In the genomic region with DNA sequence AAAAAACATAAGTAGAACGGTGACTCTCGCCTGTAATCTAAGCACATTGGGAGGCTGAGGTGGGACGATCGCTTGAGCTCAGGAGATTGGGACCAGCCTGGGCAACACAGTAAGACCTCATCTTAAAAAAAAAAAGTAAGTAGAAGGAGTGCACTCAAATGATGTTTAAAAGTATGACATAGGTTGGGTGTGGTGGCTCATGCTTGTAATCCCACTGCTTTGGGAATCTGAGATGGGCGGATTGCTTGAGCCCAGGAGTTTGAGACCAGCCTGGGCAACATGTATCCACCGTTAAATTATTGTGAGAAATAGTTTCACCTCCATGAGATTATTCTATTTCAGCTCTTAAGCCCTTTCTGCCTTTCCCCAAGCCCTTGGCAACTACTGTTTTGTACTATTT, we compare ENCODE assay signal across 37 cellular contexts.
"Had no signal": no experiment of that assay in that cellular context is flagged by ENCODE, and none has a peak within 500 bp of the region (broad histone marks: within the 10 kb centered on the region; RNA-seq: fewer than 3 reads in every experiment).

No MANE protein-coding gene starts in this region.

- H3K27ac ChIP-seq: ascending aorta, cardiac muscle cell, VCaP had no signal

- DNase-seq: activated CD4-positive, alpha-beta memory T cell treated with anti-CD3 and anti-CD28 coated beads, Interleukin-2, amount 10 ng/mL, durations not matched to agents 7 days and 5 days; activated CD4-positive, alpha-beta T cell treated with anti-CD3 and anti-CD28 coated beads for 1 hour; activated CD4-positive, alpha-beta T cell treated with anti-CD3 and anti-CD28 coated beads for 36 hours; activated CD4-positive, alpha-beta T cell treated with anti-CD3 and anti-CD28 coated beads for 48 hours; activated CD4-positive, alpha-beta T cell treated with anti-CD3 and anti-CD28 coated beads, Interleukin-2, amount 10 ng/mL, durations not matched to agents 7 days and 5 days; activated CD4-positive, alpha-beta T cell treated with anti-CD3 and anti-CD28 coated beads, Interleukin-2, amount 50 U/mL, for 48 hours; activated CD4-positive, CD25-positive, alpha-beta regulatory T cell; activated CD8-positive, alpha-beta memory T cell treated with anti-CD3 and anti-CD28 coated beads for 24 hours; activated CD8-positive, alpha-beta memory T cell treated with anti-CD3 and anti-CD28 coated beads, Interleukin-2, amount 10 ng/mL, durations not matched to agents 7 days and 5 days; activated CD8-positive, alpha-beta memory T cell treated with anti-CD3 and anti-CD28 coated beads, Interleukin-2, amount 50 U/mL, for 48 hours; activated CD8-positive, alpha-beta T cell treated with anti-CD3 and anti-CD28 coated beads, Interleukin-2, amount 10 ng/mL, durations not matched to agents 7 days and 5 days; activated effector memory CD4-positive, alpha-beta T cell treated with Interleukin-2 at 50 U/mL for 16 hours; activated gamma-delta T cell; activated naive CD4-positive, alpha-beta T cell treated with anti-CD3 and anti-CD28 coated beads, Interleukin-2, amount 10 ng/mL, durations not matched to agents 7 days and 5 days; activated naive CD4-positive, alpha-beta T cell treated with Interleukin-2 at 50 U/mL for 16 hours; activated naive CD8-positive, alpha-beta T cell treated with anti-CD3 and anti-CD28 coated beads, Interleukin-2, amount 10 ng/mL, durations not matched to agents 7 days and 5 days; activated naive CD8-positive, alpha-beta T cell treated with anti-CD3 and anti-CD28 coated beads, Interleukin-2, amount 50 U/mL, for 24 hours; activated T-cell treated with anti-CD3 and anti-CD28 coated beads, Interleukin-2, amount 50 U/mL, for 24 hours; activated T-cell treated with anti-CD3 and anti-CD28 coated beads, Interleukin-2, amount 50 U/mL, for 48 hours; amygdala; anterior cingulate cortex; caudate nucleus; cerebellar nuclear complex; T-helper 1 cell; T-helper 2 cell; T-helper 9 cell had no signal

- ATAC-seq: activated CD4-positive, alpha-beta T cell treated with anti-CD3 and anti-CD28 coated beads for 36 hours; activated CD4-positive, CD25-positive, alpha-beta regulatory T cell treated with anti-CD3 and anti-CD28 coated beads, Interleukin-2, amount 50 U/mL, for 24 hours; activated CD8-positive, alpha-beta memory T cell treated with anti-CD3 and anti-CD28 coated beads, Interleukin-2, amount 10 ng/mL, durations not matched to agents 7 days and 5 days; activated CD8-positive, alpha-beta T cell treated with anti-CD3 and anti-CD28 coated beads, Interleukin-2, amount 10 ng/mL, durations not matched to agents 7 days and 5 days; activated naive CD8-positive, alpha-beta T cell treated with anti-CD3 and anti-CD28 coated beads, Interleukin-2, amount 50 U/mL, for 24 hours had no signal

- H3K4me3 ChIP-seq: ascending aorta, cardiac muscle cell had no signal

- H3K9me3 ChIP-seq: ascending aorta had no signal

- H3K27me3 ChIP-seq: ascending aorta, cardiac muscle cell had no signal

- H3K4me1 ChIP-seq: ascending aorta had no signal

- H3K9me3 Mint-ChIP-seq: activated CD4-positive, alpha-beta memory T cell treated with anti-CD3 and anti-CD28 coated beads, Interleukin-2, amount 10 ng/mL, durations not matched to agents 7 days and 5 days; activated CD4-positive, alpha-beta T cell treated with anti-CD3 and anti-CD28 coated beads, Interleukin-2, amount 10 ng/mL, durations not matched to agents 7 days and 5 days; activated naive CD4-positive, alpha-beta T cell treated with anti-CD3 and anti-CD28 coated beads, Interleukin-2, amount 10 ng/mL, durations not matched to agents 7 days and 5 days; activated naive CD4-positive, alpha-beta T cell treated with anti-CD3 and anti-CD28 coated beads, Interleukin-2, amount 50 U/mL, for 24 hours; activated naive CD8-positive, alpha-beta T cell treated with anti-CD3 and anti-CD28 coated beads, Interleukin-2, amount 10 ng/mL, durations not matched to agents 7 days and 5 days; activated naive CD8-positive, alpha-beta T cell treated with anti-CD3 and anti-CD28 coated beads, Interleukin-2, amount 50 U/mL, for 24 hours; activated T-cell treated with anti-CD3 and anti-CD28 coated beads, Interleukin-2, amount 50 U/mL, for 24 hours; activated T-helper 2 cell treated with anti-CD3 and anti-CD28 coated beads, Interferon-gamma antibody, Interleukin-2, Interleukin-4, amounts not matched to agents 10 μg/mL and 5 μg/mL and 100 μg/mL, durations not matched to agents 14 hours and 24 hours and 36 hours; central memory CD8-positive, alpha-beta T cell; T-helper 1 cell treated with Interleukin-12 subunit alpha and Interleukin-12 subunit beta and Interleukin-4 antibody, amounts not matched to agents 30 μg/mL and 1 μg/mL, for 36 hours; T-helper 2 cell treated with Interferon-gamma antibody and Interleukin-4, amounts not matched to agents 5 μg/mL and 100 μg/mL, for 36 hours had no signal

- H3K4me3 Mint-ChIP-seq: activated CD4-positive, alpha-beta memory T cell treated with anti-CD3 and anti-CD28 coated beads, Interleukin-2, amount 10 ng/mL, durations not matched to agents 7 days and 5 days; activated CD4-positive, alpha-beta T cell treated with anti-CD3 and anti-CD28 coated beads for 36 hours; activated CD4-positive, alpha-beta T cell treated with anti-CD3 and anti-CD28 coated beads, Interleukin-2, amount 10 ng/mL, durations not matched to agents 7 days and 5 days; activated CD8-positive, alpha-beta memory T cell treated with anti-CD3 and anti-CD28 coated beads, Interleukin-2, amount 10 ng/mL, durations not matched to agents 7 days and 5 days; activated CD8-positive, alpha-beta T cell treated with anti-CD3 and anti-CD28 coated beads, Interleukin-2, amount 10 ng/mL, durations not matched to agents 7 days and 5 days; activated naive CD4-positive, alpha-beta T cell treated with anti-CD3 and anti-CD28 coated beads, Interleukin-2, amount 10 ng/mL, durations not matched to agents 7 days and 5 days; activated naive CD4-positive, alpha-beta T cell treated with anti-CD3 and anti-CD28 coated beads, Interleukin-2, amount 50 U/mL, for 24 hours; activated naive CD8-positive, alpha-beta T cell; activated naive CD8-positive, alpha-beta T cell treated with anti-CD3 and anti-CD28 coated beads, Interleukin-2, amount 10 ng/mL, durations not matched to agents 7 days and 5 days; activated naive CD8-positive, alpha-beta T cell treated with anti-CD3 and anti-CD28 coated beads, Interleukin-2, amount 50 U/mL, for 24 hours; activated T-cell treated with anti-CD3 and anti-CD28 coated beads, Interleukin-2, amount 50 U/mL, for 24 hours; brain; central memory CD8-positive, alpha-beta T cell; T-helper 1 cell treated with Interleukin-12 subunit alpha and Interleukin-12 subunit beta and Interleukin-4 antibody, amounts not matched to agents 30 μg/mL and 1 μg/mL, for 36 hours; T-helper 2 cell treated with Interferon-gamma antibody and Interleukin-4, amounts not matched to agents 5 μg/mL and 100 μg/mL, for 36 hours had no signal

- H3K36me3 ChIP-seq: cardiac muscle cell had no signal

- H3K27ac Mint-ChIP-seq: activated CD4-positive, alpha-beta memory T cell treated with anti-CD3 and anti-CD28 coated beads, Interleukin-2, amount 10 ng/mL, durations not matched to agents 7 days and 5 days; activated CD4-positive, alpha-beta T cell treated with anti-CD3 and anti-CD28 coated beads for 36 hours; activated CD4-positive, alpha-beta T cell treated with anti-CD3 and anti-CD28 coated beads, Interleukin-2, amount 10 ng/mL, durations not matched to agents 7 days and 5 days; activated CD8-positive, alpha-beta memory T cell treated with anti-CD3 and anti-CD28 coated beads, Interleukin-2, amount 10 ng/mL, durations not matched to agents 7 days and 5 days; activated CD8-positive, alpha-beta T cell treated with anti-CD3 and anti-CD28 coated beads, Interleukin-2, amount 10 ng/mL, durations not matched to agents 7 days and 5 days; activated naive CD4-positive, alpha-beta T cell treated with anti-CD3 and anti-CD28 coated beads, Interleukin-2, amount 10 ng/mL, durations not matched to agents 7 days and 5 days; activated naive CD4-positive, alpha-beta T cell treated with anti-CD3 and anti-CD28 coated beads, Interleukin-2, amount 50 U/mL, for 24 hours; activated naive CD8-positive, alpha-beta T cell; activated naive CD8-positive, alpha-beta T cell treated with anti-CD3 and anti-CD28 coated beads, Interleukin-2, amount 10 ng/mL, durations not matched to agents 7 days and 5 days; activated naive CD8-positive, alpha-beta T cell treated with anti-CD3 and anti-CD28 coated beads, Interleukin-2, amount 50 U/mL, for 24 hours; activated T-cell treated with anti-CD3 and anti-CD28 coated beads, Interleukin-2, amount 50 U/mL, for 24 hours; activated T-helper 2 cell treated with anti-CD3 and anti-CD28 coated beads, Interferon-gamma antibody, Interleukin-2, Interleukin-4, amounts not matched to agents 10 μg/mL and 5 μg/mL and 100 μg/mL, durations not matched to agents 14 hours and 24 hours and 36 hours; brain; T-helper 1 cell treated with Interleukin-12 subunit alpha and Interleukin-12 subunit beta and Interleukin-4 antibody, amounts not matched to agents 30 μg/mL and 1 μg/mL, for 36 hours; T-helper 2 cell treated with Interferon-gamma antibody and Interleukin-4, amounts not matched to agents 5 μg/mL and 100 μg/mL, for 36 hours had no signal

- H3K27me3 Mint-ChIP-seq: activated CD4-positive, alpha-beta memory T cell treated with anti-CD3 and anti-CD28 coated beads, Interleukin-2, amount 10 ng/mL, durations not matched to agents 7 days and 5 days; activated CD4-positive, alpha-beta T cell treated with anti-CD3 and anti-CD28 coated beads for 36 hours; activated CD4-positive, alpha-beta T cell treated with anti-CD3 and anti-CD28 coated beads, Interleukin-2, amount 10 ng/mL, durations not matched to agents 7 days and 5 days; activated CD8-positive, alpha-beta memory T cell treated with anti-CD3 and anti-CD28 coated beads, Interleukin-2, amount 10 ng/mL, durations not matched to agents 7 days and 5 days; activated naive CD4-positive, alpha-beta T cell treated with anti-CD3 and anti-CD28 coated beads, Interleukin-2, amount 10 ng/mL, durations not matched to agents 7 days and 5 days; activated naive CD4-positive, alpha-beta T cell treated with anti-CD3 and anti-CD28 coated beads, Interleukin-2, amount 50 U/mL, for 24 hours; activated naive CD8-positive, alpha-beta T cell; activated naive CD8-positive, alpha-beta T cell treated with anti-CD3 and anti-CD28 coated beads, Interleukin-2, amount 10 ng/mL, durations not matched to agents 7 days and 5 days; activated naive CD8-positive, alpha-beta T cell treated with anti-CD3 and anti-CD28 coated beads, Interleukin-2, amount 50 U/mL, for 24 hours; activated T-cell treated with anti-CD3 and anti-CD28 coated beads, Interleukin-2, amount 50 U/mL, for 24 hours; central memory CD8-positive, alpha-beta T cell had no signal
